ENCODE assay signal across 8 cellular contexts in the genomic region with DNA sequence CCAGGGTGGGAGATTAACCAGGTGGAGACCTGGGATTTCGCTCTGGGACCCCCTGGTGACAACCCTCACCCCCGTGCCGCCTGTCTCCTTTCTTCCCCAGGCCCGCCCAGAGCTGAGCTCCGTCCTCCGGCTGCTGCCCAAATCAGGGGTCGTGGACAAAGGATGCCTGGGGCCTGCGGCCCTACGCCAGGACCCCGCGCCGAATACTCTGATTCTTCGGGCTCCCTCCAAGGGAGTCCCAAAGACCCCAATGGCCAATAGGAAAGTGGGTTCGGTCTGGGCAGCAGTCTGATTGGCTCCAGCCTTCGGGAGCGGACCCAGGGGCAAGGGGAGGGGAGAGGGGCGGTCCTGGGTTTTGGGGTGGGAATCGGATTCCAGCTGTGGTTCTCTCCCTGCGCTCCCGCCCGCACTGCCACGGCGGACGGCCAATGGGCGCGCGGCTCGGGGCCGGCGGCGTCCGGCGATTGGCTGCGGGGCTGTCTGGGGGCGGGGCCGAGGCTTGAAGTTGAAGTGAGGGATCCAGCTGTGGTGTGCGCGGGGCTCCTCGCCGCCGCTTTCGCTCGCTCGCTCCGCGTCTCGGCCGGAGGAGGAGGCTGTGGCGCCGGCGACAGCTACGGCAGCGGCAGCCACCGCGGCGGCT. TPM values are rescaled to one million over a fixed set of nuclear protein-coding genes. Genes with fewer than 3 reads are reported as not detected.
DNase-seq lines count a peak whose midpoint lies in the region; ATAC-seq and TF ChIP-seq lines count a peak whose summit lies in the region.

A gene (plus strand): TSS at position 531 of the 640 bp plus-strand sequence. CDS start 745 bp downstream, outside the sequence.

- no CpG with 5 or more reads among the region's 56 CpGs for WGBS in iPS DF 6.9 (ENCODE audit: insufficient coverage, insufficient read length)

- no peak for TF ChIP-seq CTCF in gastrocnemius medialis (IDR thresholded peaks at IDR 0.05 in 4 of 5, conservative IDR thresholded peaks at IDR 0.05 in 1 of 5)

- in situ Hi-C loops in gastrocnemius medialis (cut with MboI; ENCODE audit: low sequenced_read_pairs in 4 of 4), result no loop called here

- H3K4me1 ChIP-seq in iPS DF 6.9 (ENCODE audit: control insufficient read depth, insufficient read depth, low read length) (peaks cover 3% of the 10 kb centered on the region), gastrocnemius medialis (peaks cover 14 to 32% of the 10 kb centered on the region in 2 donors)

- DNase-seq in NCI-H1436 (lab: John Stamatoyannopoulos, UW), result peak; percentile 84
- DNase-seq in T1000 (lab: John Stamatoyannopoulos, UW), result peak; percentile 90
- DNase-seq in astrocyte of the hippocampus (ENCODE audit: low read depth, low spot score), result peak; percentile 91
- DNase-seq in iPS DF 6.9 (ENCODE audit: low read depth, low spot score), result peak; percentile 92
- DNase-seq in gastrocnemius medialis, result peak; percentile 80 to 81
- DNase-seq in RKO (ENCODE audit: low spot score), result no peak

- no peaks in the 10 kb centered on the region for H3K36me3 ChIP-seq in iPS DF 6.9 (ENCODE audit: control insufficient read depth, insufficient read depth, low read length)
- no peaks in the 10 kb centered on the region for H3K36me3 ChIP-seq in gastrocnemius medialis

- intact Hi-C loops in gastrocnemius medialis (cut with DNase I; ENCODE audit: low total_unique reads), result no loop called here

- H3K27ac ChIP-seq in iPS DF 6.9 (ENCODE audit: low read length) (no peak within 1 kb of the TSS), gastrocnemius medialis (no peak within 1 kb of the TSS)

- ATAC-seq in GM18499 (IDR thresholded peaks at IDR 0.05; ENCODE audit: insufficient read depth, unreplicated experiment) (peak; percentile 82), HG02840 (IDR thresholded peaks at IDR 0.05; ENCODE audit: low FRiP score, unreplicated experiment) (peak; percentile 91), gastrocnemius medialis (peak; percentile 84 to 85)

- H3K4me3 ChIP-seq in iPS DF 6.9 (ENCODE audit: low read length) (peak within 1 kb of the TSS; percentile 58), gastrocnemius medialis (peak within 1 kb of the TSS; percentile 38 to 76 (median 54))

- H3K27me3 ChIP-seq in iPS DF 6.9 (ENCODE audit: control insufficient read depth, insufficient read depth, low read length) (peaks cover 41% of the 10 kb centered on the region), gastrocnemius medialis (peaks cover 54 to 72% (median 67%) of the 10 kb centered on the region in 3 donors)

- no peaks in the 10 kb centered on the region for H3K9me3 ChIP-seq in iPS DF 6.9 (ENCODE audit: control insufficient read depth, insufficient read depth, low read length)
- no peaks in the 10 kb centered on the region for H3K9me3 ChIP-seq in gastrocnemius medialis

- peak in 1 of 2 donors; percentile 26 for TF ChIP-seq POLR2A in gastrocnemius medialis (IDR thresholded peaks at IDR 0.05)

RNA-seq across cellular contexts. Expression of the gene that starts here (rescaled TPM):
- under 1 TPM in 2 of 4 donors, not detected in 2; 0.09 to 0.10 TPM for total RNA-seq in gastrocnemius medialis

Comparison
In these comparisons a context has a peak if more than half of its experiments do, and no peak if none do; other contexts are left out.
1. Peak in DNase-seq, ATAC-seq and H3K4me3 ChIP-seq in gastrocnemius medialis; RNA of the gene not detected or under 1 TPM.